2 cellular contexts compared by ENCODE assay signal in genomic region chr10:49177391-49178355, GRCh38.
TF ChIP-seq lines count a peak whose summit lies in the region.

No MANE protein-coding gene starts in this region.

TF ChIP-seq in SK-N-SH, 30 proteins besides CTCF, POLR2A, EP300 and RAD21 (continued from another document):
- TF ChIP-seq, protein P1, sequence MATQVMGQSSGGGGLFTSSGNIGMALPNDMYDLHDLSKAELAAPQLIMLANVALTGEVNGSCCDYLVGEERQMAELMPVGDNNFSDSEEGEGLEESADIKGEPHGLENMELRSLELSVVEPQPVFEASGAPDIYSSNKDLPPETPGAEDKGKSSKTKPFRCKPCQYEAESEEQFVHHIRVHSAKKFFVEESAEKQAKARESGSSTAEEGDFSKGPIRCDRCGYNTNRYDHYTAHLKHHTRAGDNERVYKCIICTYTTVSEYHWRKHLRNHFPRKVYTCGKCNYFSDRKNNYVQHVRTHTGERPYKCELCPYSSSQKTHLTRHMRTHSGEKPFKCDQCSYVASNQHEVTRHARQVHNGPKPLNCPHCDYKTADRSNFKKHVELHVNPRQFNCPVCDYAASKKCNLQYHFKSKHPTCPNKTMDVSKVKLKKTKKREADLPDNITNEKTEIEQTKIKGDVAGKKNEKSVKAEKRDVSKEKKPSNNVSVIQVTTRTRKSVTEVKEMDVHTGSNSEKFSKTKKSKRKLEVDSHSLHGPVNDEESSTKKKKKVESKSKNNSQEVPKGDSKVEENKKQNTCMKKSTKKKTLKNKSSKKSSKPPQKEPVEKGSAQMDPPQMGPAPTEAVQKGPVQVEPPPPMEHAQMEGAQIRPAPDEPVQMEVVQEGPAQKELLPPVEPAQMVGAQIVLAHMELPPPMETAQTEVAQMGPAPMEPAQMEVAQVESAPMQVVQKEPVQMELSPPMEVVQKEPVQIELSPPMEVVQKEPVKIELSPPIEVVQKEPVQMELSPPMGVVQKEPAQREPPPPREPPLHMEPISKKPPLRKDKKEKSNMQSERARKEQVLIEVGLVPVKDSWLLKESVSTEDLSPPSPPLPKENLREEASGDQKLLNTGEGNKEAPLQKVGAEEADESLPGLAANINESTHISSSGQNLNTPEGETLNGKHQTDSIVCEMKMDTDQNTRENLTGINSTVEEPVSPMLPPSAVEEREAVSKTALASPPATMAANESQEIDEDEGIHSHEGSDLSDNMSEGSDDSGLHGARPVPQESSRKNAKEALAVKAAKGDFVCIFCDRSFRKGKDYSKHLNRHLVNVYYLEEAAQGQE (IDR thresholded peaks at IDR 0.05; ENCODE audit: low read depth, low read length) = no peak

TF ChIP-seq in SK-N-SH treated with all-trans-retinoic acid at 6 μM for 48 hours, 23 proteins besides CTCF, POLR2A, EP300 and RAD21 (continued from another document):
- no peak for TF ChIP-seq TSHZ2 (CRISPR knock-in tag; IDR thresholded peaks at IDR 0.05)
- no peak for TF ChIP-seq ISL1 (CRISPR knock-in tag; IDR thresholded peaks at IDR 0.05)
